ENCODE assay signal across 12 cellular contexts in genomic region chr2:23426284-23426905, GRCh38. TPM values are rescaled to one million over a fixed set of nuclear protein-coding genes. Genes with fewer than 3 reads are reported as not detected.
DNase-seq lines count a peak whose midpoint lies in the region; ATAC-seq and TF ChIP-seq lines count a peak whose summit lies in the region.
"Had no signal": no experiment of that assay in that cellular context is flagged by ENCODE, and none has a peak within 500 bp of the region (broad histone marks: within the 10 kb centered on the region; RNA-seq: fewer than 3 reads in every experiment).

No MANE protein-coding gene starts in this region.

- no peak overlapping the region for H2BK5ac ChIP-seq in mesenchymal stem cell (ENCODE audit: low read depth, low read length, poor library complexity, severe bottlenecking)

- no peak overlapping the region for H3K27ac Mint-ChIP-seq in activated CD8-positive, alpha-beta T cell treated with anti-CD3 and anti-CD28 coated beads for 36 hours
- no peak overlapping the region for H3K27ac Mint-ChIP-seq in activated CD4-positive, alpha-beta memory T cell treated with anti-CD3 and anti-CD28 coated beads for 36 hours
- H3K27ac Mint-ChIP-seq: activated naive CD8-positive, alpha-beta T cell treated with anti-CD3 and anti-CD28 coated beads, Interleukin-2, amount 10 ng/mL, durations not matched to agents 7 days and 5 days; IgD-negative memory B cell had no signal

- peak in 1 of 3 donors; percentile 53 for DNase-seq in Peyer's patch
- DNase-seq in fibroblast of gingiva (ENCODE audit: low read depth) = peak; percentile 88
- peak; percentile 93 for DNase-seq in mesenchymal stem cell
- no peak for DNase-seq in activated CD8-positive, alpha-beta T cell treated with anti-CD3 and anti-CD28 coated beads for 36 hours
- DNase-seq in activated CD4-positive, alpha-beta memory T cell treated with anti-CD3 and anti-CD28 coated beads for 36 hours = no peak
- no peak for DNase-seq in stimulated activated CD4-positive, alpha-beta T cell treated with anti-CD3 and anti-CD28 coated beads, Interleukin-1b, Interleukin-23, amount 100 ng/mL, for 48 hours
- DNase-seq: activated CD4-positive, alpha-beta T cell treated with anti-CD3 and anti-CD28 coated beads, Interleukin-2, amount 50 U/mL, for 1 hour; activated naive CD8-positive, alpha-beta T cell treated with anti-CD3 and anti-CD28 coated beads, Interleukin-2, amount 10 ng/mL, durations not matched to agents 7 days and 5 days had no signal

- H3K27me3 ChIP-seq in Peyer's patch = no peaks in the 10 kb centered on the region
- H3K27me3 ChIP-seq in mesenchymal stem cell (ENCODE audit: control insufficient read depth in 1 of 2, insufficient read depth in 1 of 2, low read length in 2 of 2) = no peaks in the 10 kb centered on the region
- no peaks in the 10 kb centered on the region for H3K27me3 ChIP-seq in subcutaneous abdominal adipose tissue (ENCODE audit: control insufficient read depth in 5 of 5, insufficient read depth in 4 of 5, low read length in 5 of 5)
- H3K27me3 ChIP-seq: SJSA1 had no signal

- no peaks in the 10 kb centered on the region for H3K27me3 Mint-ChIP-seq in activated CD8-positive, alpha-beta T cell treated with anti-CD3 and anti-CD28 coated beads for 36 hours
- H3K27me3 Mint-ChIP-seq in activated CD4-positive, alpha-beta memory T cell treated with anti-CD3 and anti-CD28 coated beads for 36 hours = peaks cover 4% of the 10 kb centered on the region
- H3K27me3 Mint-ChIP-seq: IgD-negative memory B cell had no signal

- no peak overlapping the region for H3K4me3 Mint-ChIP-seq in activated CD8-positive, alpha-beta T cell treated with anti-CD3 and anti-CD28 coated beads for 36 hours
- H3K4me3 Mint-ChIP-seq in activated CD4-positive, alpha-beta memory T cell treated with anti-CD3 and anti-CD28 coated beads for 36 hours = no peak overlapping the region
- H3K4me3 Mint-ChIP-seq: activated naive CD8-positive, alpha-beta T cell treated with anti-CD3 and anti-CD28 coated beads, Interleukin-2, amount 10 ng/mL, durations not matched to agents 7 days and 5 days; IgD-negative memory B cell had no signal

- peak overlapping the region; percentile 30 to 74 for H3K18ac ChIP-seq in mesenchymal stem cell (ENCODE audit: low read depth in 1 of 2, low read length in 2 of 2)

- no peaks in the 10 kb centered on the region for H3K4me1 Mint-ChIP-seq in activated CD8-positive, alpha-beta T cell treated with anti-CD3 and anti-CD28 coated beads for 36 hours (ENCODE audit: low read depth)
- H3K4me1 Mint-ChIP-seq in activated CD4-positive, alpha-beta memory T cell treated with anti-CD3 and anti-CD28 coated beads for 36 hours (ENCODE audit: low read depth) = no peaks in the 10 kb centered on the region
- H3K4me1 Mint-ChIP-seq: activated naive CD8-positive, alpha-beta T cell treated with anti-CD3 and anti-CD28 coated beads, Interleukin-2, amount 10 ng/mL, durations not matched to agents 7 days and 5 days; IgD-negative memory B cell had no signal

- no peaks in the 10 kb centered on the region for H3K9me3 Mint-ChIP-seq in activated CD8-positive, alpha-beta T cell treated with anti-CD3 and anti-CD28 coated beads for 36 hours
- no peaks in the 10 kb centered on the region for H3K9me3 Mint-ChIP-seq in activated CD4-positive, alpha-beta memory T cell treated with anti-CD3 and anti-CD28 coated beads for 36 hours
- H3K9me3 Mint-ChIP-seq: activated naive CD8-positive, alpha-beta T cell treated with anti-CD3 and anti-CD28 coated beads, Interleukin-2, amount 10 ng/mL, durations not matched to agents 7 days and 5 days; IgD-negative memory B cell had no signal

- no peak for ATAC-seq in activated CD8-positive, alpha-beta T cell treated with anti-CD3 and anti-CD28 coated beads for 36 hours
- no peak for ATAC-seq in HG02678 (IDR thresholded peaks at IDR 0.05; ENCODE audit: unreplicated experiment)

- H3K79me1 ChIP-seq in mesenchymal stem cell (replicated peaks; ENCODE audit: low read length, poor library complexity, severe bottlenecking) = peaks cover 14% of the 10 kb centered on the region

- TF ChIP-seq POLR2A in Peyer's patch (IDR thresholded peaks at IDR 0.05) = no peak

- peak overlapping the region; percentile 18 to 64 for H2BK12ac ChIP-seq in mesenchymal stem cell (ENCODE audit: low read length in 2 of 2)

- H3K23ac ChIP-seq in mesenchymal stem cell (ENCODE audit: low read length in 2 of 2) = no peak overlapping the region

- CTCF ChIA-PET in activated CD8-positive, alpha-beta T cell treated with anti-CD3 and anti-CD28 coated beads for 36 hours (lab: Charles Lee) = no interaction called here
- CTCF ChIA-PET in activated CD4-positive, alpha-beta memory T cell treated with anti-CD3 and anti-CD28 coated beads for 36 hours (lab: Charles Lee) = no interaction called here

- no peaks in the 10 kb centered on the region for H3K36me3 Mint-ChIP-seq in activated CD8-positive, alpha-beta T cell treated with anti-CD3 and anti-CD28 coated beads for 36 hours (ENCODE audit: low read depth)
- H3K36me3 Mint-ChIP-seq in activated CD4-positive, alpha-beta memory T cell treated with anti-CD3 and anti-CD28 coated beads for 36 hours = no peaks in the 10 kb centered on the region
- H3K36me3 Mint-ChIP-seq: activated naive CD8-positive, alpha-beta T cell treated with anti-CD3 and anti-CD28 coated beads, Interleukin-2, amount 10 ng/mL, durations not matched to agents 7 days and 5 days; IgD-negative memory B cell had no signal

- H2BK15ac ChIP-seq in mesenchymal stem cell (ENCODE audit: low read depth, poor library complexity, severe bottlenecking) = peak overlapping the region; percentile 31

- H4K91ac ChIP-seq in mesenchymal stem cell (ENCODE audit: low read length) = no peak overlapping the region

- 34% methylated on average over 11 of the region's 12 CpGs for WGBS in mesenchymal stem cell

- peak overlapping the region; percentile 1 for H3K9ac ChIP-seq in mesenchymal stem cell (ENCODE audit: low read length)
- H3K9ac ChIP-seq in subcutaneous abdominal adipose tissue (ENCODE audit: low read length in 5 of 5) = no peak overlapping the region

- H3K4me1 ChIP-seq in Peyer's patch (peaks cover 0 to 10% (median 0%) of the 10 kb centered on the region in 4 donors), mesenchymal stem cell (ENCODE audit: control insufficient read depth, insufficient read depth, low read depth, low read length) (peaks cover 25% of the 10 kb centered on the region), subcutaneous abdominal adipose tissue (ENCODE audit: control insufficient read depth in 5 of 5, insufficient read depth in 5 of 5, low read length in 5 of 5) (peaks cover 3 to 18% (median 13%) of the 10 kb centered on the region in 5 donors)

- H2AFZ ChIP-seq in mesenchymal stem cell (ENCODE audit: low read depth, low read length) = no peak overlapping the region

- H3K27ac ChIP-seq in Peyer's patch = peak overlapping the region in 3 of 4 donors; percentile 1 to 80 (median 59)
- no peak overlapping the region for H3K27ac ChIP-seq in mesenchymal stem cell (ENCODE audit: low read length, poor library complexity, severe bottlenecking)
- H3K27ac ChIP-seq in subcutaneous abdominal adipose tissue (ENCODE audit: low read depth, low read length) = peak overlapping the region; percentile 25
- H3K27ac ChIP-seq: SJSA1 had no signal

- no peak for TF ChIP-seq CTCF in Peyer's patch (IDR thresholded peaks at IDR 0.05)
- no peak for TF ChIP-seq CTCF in activated CD8-positive, alpha-beta T cell treated with anti-CD3 and anti-CD28 coated beads for 36 hours (IDR thresholded peaks at IDR 0.05)

- POLR2A ChIA-PET in activated CD8-positive, alpha-beta T cell treated with anti-CD3 and anti-CD28 coated beads for 36 hours (lab: Charles Lee) = no interaction called here
- POLR2A ChIA-PET in activated CD4-positive, alpha-beta memory T cell treated with anti-CD3 and anti-CD28 coated beads for 36 hours (lab: Charles Lee) = no interaction called here

- intact Hi-C loops in activated CD8-positive, alpha-beta T cell treated with anti-CD3 and anti-CD28 coated beads for 36 hours (cut with micrococcal nuclease) = no loop called here
- intact Hi-C loops in activated CD4-positive, alpha-beta memory T cell treated with anti-CD3 and anti-CD28 coated beads for 36 hours (cut with micrococcal nuclease) = no loop called here

- no peaks in the 10 kb centered on the region for H3K9me3 ChIP-seq in Peyer's patch
- no peaks in the 10 kb centered on the region for H3K9me3 ChIP-seq in mesenchymal stem cell (ENCODE audit: control insufficient read depth, low read length)
- H3K9me3 ChIP-seq in subcutaneous abdominal adipose tissue (ENCODE audit: control insufficient read depth in 5 of 5, low read length in 5 of 5) = no peaks in the 10 kb centered on the region
- H3K9me3 ChIP-seq: SJSA1 had no signal

- H3K36me3 ChIP-seq in Peyer's patch (no peaks in the 10 kb centered on the region), mesenchymal stem cell (ENCODE audit: control insufficient read depth in 1 of 2, insufficient read depth in 2 of 2, low read depth in 1 of 2, low read length in 2 of 2) (peaks cover 0 to 12% of the 10 kb centered on the region in 2 experiments), subcutaneous abdominal adipose tissue (ENCODE audit: control insufficient read depth in 5 of 5, insufficient read depth in 5 of 5, low read length in 5 of 5) (peaks cover 0 to 2% (median 0%) of the 10 kb centered on the region in 5 donors)
- H3K36me3 ChIP-seq: SJSA1 had no signal

- H2AK5ac ChIP-seq in mesenchymal stem cell (ENCODE audit: low read length, severe bottlenecking) = no peak overlapping the region

- H3K4ac ChIP-seq in mesenchymal stem cell (ENCODE audit: low read depth in 1 of 2, low read length in 2 of 2) = peak overlapping the region in 1 of 2 experiments; percentile 76

- H2BK120ac ChIP-seq in mesenchymal stem cell (ENCODE audit: low read depth, low read length) = no peak overlapping the region

- H3K4me2 ChIP-seq in mesenchymal stem cell (ENCODE audit: low read length, poor library complexity, severe bottlenecking) = peak overlapping the region; percentile 1

- no peak overlapping the region for H4K8ac ChIP-seq in mesenchymal stem cell (ENCODE audit: low read length)

- no peak overlapping the region for H3K14ac ChIP-seq in mesenchymal stem cell (ENCODE audit: low read length in 2 of 2)

- no peak overlapping the region for H3K4me3 ChIP-seq in Peyer's patch
- no peak overlapping the region for H3K4me3 ChIP-seq in mesenchymal stem cell (ENCODE audit: insufficient read depth in 1 of 2, low read depth in 1 of 2, low read length in 2 of 2)
- H3K4me3 ChIP-seq in subcutaneous abdominal adipose tissue (ENCODE audit: low read depth in 1 of 5, low read length in 5 of 5) = no peak overlapping the region
- H3K4me3 ChIP-seq: SJSA1 had no signal

RNA-seq across cellular contexts. Expression of gene KLHL29, which starts 41.4 kb away (rescaled TPM):
- total RNA-seq in Peyer's patch = 10 to 100 TPM in 1 of 4 donors, 1 to 10 TPM in 3; 1.1 to 18.2 (median 5.0) TPM
- polyA plus RNA-seq in mesenchymal stem cell (2013, experiment 1 of 2) = 11.5 TPM
- 11.2 TPM for polyA plus RNA-seq in mesenchymal stem cell (2013, experiment 2 of 2)
- total RNA-seq in activated CD8-positive, alpha-beta T cell treated with anti-CD3 and anti-CD28 coated beads for 36 hours = 1 to 10 TPM; 1.0 to 1.2 TPM
- total RNA-seq in activated CD4-positive, alpha-beta memory T cell treated with anti-CD3 and anti-CD28 coated beads for 36 hours = under 1 TPM; 0.88 to 0.99 TPM

Comparison
In these comparisons a context has a peak if more than half of its experiments do, and no peak if none do; other contexts are left out.
1. DNase-seq: peak in fibroblast of gingiva (single experiment) and mesenchymal stem cell (single experiment); none in activated CD8-positive, alpha-beta T cell treated with anti-CD3 and anti-CD28 coated beads for 36 hours (single experiment), activated CD4-positive, alpha-beta memory T cell treated with anti-CD3 and anti-CD28 coated beads for 36 hours (single experiment) and stimulated activated CD4-positive, alpha-beta T cell treated with anti-CD3 and anti-CD28 coated beads, Interleukin-1b, Interleukin-23, amount 100 ng/mL, for 48 hours (single experiment).